12 cellular contexts compared by ENCODE assay signal in genomic region chr12:103680591-103681065, GRCh38.
A peak's percentile ranks its signal among the peaks of the same experiment; 100 is the strongest.
DNase-seq lines count a peak whose midpoint lies in the region; ATAC-seq and TF ChIP-seq lines count a peak whose summit lies in the region.
"Had no signal": no experiment of that assay in that cellular context is flagged by ENCODE, and none has a peak within 500 bp of the region (broad histone marks: within the 10 kb centered on the region; RNA-seq: fewer than 3 reads in every experiment).

No MANE protein-coding gene starts in this region.

- H2AFZ ChIP-seq in GM23338: no peak overlapping the region

- no peak overlapping the region for H3K4me3 ChIP-seq in body of pancreas
- H3K4me3 ChIP-seq in mucosa of descending colon: no peak overlapping the region
- no peak overlapping the region for H3K4me3 ChIP-seq in GM23338

- no peaks in the 10 kb centered on the region for H3K36me3 ChIP-seq in body of pancreas (replicated peaks in 1 of 2; ENCODE audit: insufficient read depth in 1 of 2, low read depth in 2 of 2)
- H3K36me3 ChIP-seq in mucosa of descending colon (ENCODE audit: low read depth): no peaks in the 10 kb centered on the region
- H3K36me3 ChIP-seq in GM23338 (ENCODE audit: insufficient read depth): no peaks in the 10 kb centered on the region

- no peak overlapping the region for H3K27ac Mint-ChIP-seq in GM23338
- H3K27ac Mint-ChIP-seq: activated naive CD4-positive, alpha-beta T cell treated with anti-CD3 and anti-CD28 coated beads, Interleukin-2, amount 50 U/mL, for 72 hours; CD8-positive, alpha-beta T cell; mesothelial cell of epicardium had no signal

- DNase-seq in DMS53 (lab: John Stamatoyannopoulos, UW) (peak; percentile 76), NCI-H2171 (lab: John Stamatoyannopoulos, UW) (peak; percentile 95), body of pancreas (peak in 3 of 4 donors; percentile 15 to 43 (median 23)), mucosa of descending colon (peak in 2 of 3 donors; percentile 49 to 54), OCI-M2 (lab: John Stamatoyannopoulos, UW; ENCODE audit: unreplicated experiment) (no peak), GM23338 (ENCODE audit: low spot score) (no peak)
- DNase-seq in activated naive CD4-positive, alpha-beta T cell treated with Interleukin-2 at 50 U/mL for 16 hours: no peak
- DNase-seq: CD8-positive, alpha-beta T cell had no signal

- H3K27ac ChIP-seq in body of pancreas (no peak overlapping the region), GM23338 (ENCODE audit: low read depth) (no peak overlapping the region)
- H3K27ac ChIP-seq: epithelial cell of prostate had no signal

- H3K9me2 ChIP-seq in GM23338 (ENCODE audit: insufficient read depth): no peaks in the 10 kb centered on the region

- H3K9me3 ChIP-seq in body of pancreas (no peaks in the 10 kb centered on the region), mucosa of descending colon (no peaks in the 10 kb centered on the region)

- no peak overlapping the region for H3K4me2 ChIP-seq in GM23338

- peaks cover 12% of the 10 kb centered on the region for H3K4me1 ChIP-seq in body of pancreas
- peaks cover 24% of the 10 kb centered on the region for H3K4me1 ChIP-seq in mucosa of descending colon (ENCODE audit: low read depth)
- H3K4me1 ChIP-seq in GM23338 (ENCODE audit: insufficient read depth): no peaks in the 10 kb centered on the region

- WGBS in body of pancreas, 2 donors: 85 to 86% methylated on average over 6 of the region's 6 CpGs

- H3K36me3 Mint-ChIP-seq in GM23338 (ENCODE audit: low read depth): no peaks in the 10 kb centered on the region
- H3K36me3 Mint-ChIP-seq: activated naive CD4-positive, alpha-beta T cell treated with anti-CD3 and anti-CD28 coated beads, Interleukin-2, amount 50 U/mL, for 72 hours; CD8-positive, alpha-beta T cell; mesothelial cell of epicardium had no signal

- no peak for TF ChIP-seq POLR2A in body of pancreas (IDR thresholded peaks at IDR 0.05)

- intact Hi-C loops in body of pancreas (cut with DNase I) (no loop called here), mucosa of descending colon (cut with DNase I, micrococcal nuclease) (no loop called here)

- no peaks in the 10 kb centered on the region for H3K79me2 ChIP-seq in GM23338 (replicated peaks; ENCODE audit: insufficient read depth)

- no peaks in the 10 kb centered on the region for H3K27me3 Mint-ChIP-seq in GM23338 (ENCODE audit: insufficient read depth, low read depth, poor library complexity)

- H3K9me3 Mint-ChIP-seq in GM23338: no peaks in the 10 kb centered on the region
- H3K9me3 Mint-ChIP-seq: activated naive CD4-positive, alpha-beta T cell treated with anti-CD3 and anti-CD28 coated beads, Interleukin-2, amount 50 U/mL, for 72 hours; CD8-positive, alpha-beta T cell; mesothelial cell of epicardium had no signal

- H3K4me3 Mint-ChIP-seq in GM23338: no peak overlapping the region
- H3K4me3 Mint-ChIP-seq: CD8-positive, alpha-beta T cell; mesothelial cell of epicardium had no signal

- H3K4me1 Mint-ChIP-seq in GM23338: peaks cover 10% of the 10 kb centered on the region; the same call in 2 of the 3 replicates

- H3K27me3 ChIP-seq in body of pancreas (no peaks in the 10 kb centered on the region), GM23338 (ENCODE audit: insufficient read depth) (no peaks in the 10 kb centered on the region)

- no peak for TF ChIP-seq CTCF in body of pancreas (IDR thresholded peaks at IDR 0.05)
- TF ChIP-seq CTCF in mucosa of descending colon (IDR thresholded peaks at IDR 0.05): no peak
- no peak for TF ChIP-seq CTCF in GM23338 (conservative IDR thresholded peaks at IDR 0.05; ENCODE audit: low read depth in 2 of 2)

- H3F3A ChIP-seq in GM23338 (replicated peaks; ENCODE audit: low read depth): no peaks in the 10 kb centered on the region

- no peaks in the 10 kb centered on the region for H4K20me1 ChIP-seq in GM23338 (replicated peaks; ENCODE audit: insufficient read depth)

- ATAC-seq in body of pancreas (no peak), mucosa of descending colon (peak; percentile 69), GM19351 (IDR thresholded peaks at IDR 0.05; ENCODE audit: unreplicated experiment) (no peak), GM23338 (no peak)
- ATAC-seq: CD8-positive, alpha-beta T cell had no signal

TF ChIP-seq in GM23338, 12 proteins besides CTCF, POLR2A, EP300 and RAD21:
- TF ChIP-seq EZH2phosphoT487 (IDR thresholded peaks at IDR 0.05; ENCODE audit: unreplicated experiment): no peak

Comparison
In these comparisons a context has a peak if more than half of its experiments do, and no peak if none do; other contexts are left out.
1. DNase-seq: peak in DMS53 (single experiment), NCI-H2171 (single experiment), body of pancreas (3 of 4) and mucosa of descending colon (2 of 3); none in activated naive CD4-positive, alpha-beta T cell treated with Interleukin-2 at 50 U/mL for 16 hours (single experiment), OCI-M2 (single experiment) and GM23338 (single experiment).